In the genomic region with DNA sequence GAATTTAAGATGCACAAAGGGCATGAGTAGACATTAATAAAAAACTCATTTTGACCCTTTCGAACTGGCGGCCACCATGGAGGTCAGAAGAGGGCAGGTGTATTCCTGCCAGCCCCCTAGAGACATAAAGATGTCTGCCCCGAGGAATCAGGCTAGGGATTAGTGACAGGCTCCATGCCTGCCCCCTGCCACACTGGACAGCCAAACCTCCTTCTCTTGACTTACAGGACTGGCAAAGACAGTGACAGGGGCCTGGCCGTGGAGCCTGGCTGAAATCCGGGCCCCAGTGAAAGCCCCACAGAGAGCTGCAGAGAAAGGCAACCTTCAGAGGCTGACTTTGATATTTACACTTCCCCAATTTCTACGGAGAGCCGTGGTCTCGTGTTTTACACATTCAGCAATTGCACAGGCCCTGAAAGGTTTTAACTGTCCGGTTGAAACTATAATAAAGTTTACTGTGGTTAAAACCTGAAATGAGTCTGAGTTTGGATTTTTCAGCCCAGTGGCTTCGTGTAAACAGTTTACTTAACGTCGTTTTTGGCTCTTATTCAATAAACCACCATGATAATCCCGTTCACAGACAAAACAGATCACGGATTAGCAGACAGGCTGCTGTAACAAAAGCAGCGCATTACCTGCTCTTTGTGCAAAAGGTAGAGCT, we compare ENCODE assay signal across 12 cellular contexts.
DNase-seq lines count a peak whose midpoint lies in the region; ATAC-seq and TF ChIP-seq lines count a peak whose summit lies in the region.
"Had no signal": no experiment of that assay in that cellular context is flagged by ENCODE, and none has a peak within 500 bp of the region (broad histone marks: within the 10 kb centered on the region; RNA-seq: fewer than 3 reads in every experiment).

No MANE protein-coding gene starts in this region.

- no peak for DNase-seq in SJCRH30
- DNase-seq in sigmoid colon = no peak
- no peak for DNase-seq in stimulated activated CD8-positive, alpha-beta memory T cell treated with anti-CD3 and anti-CD28 coated beads, Interleukin-4, amount 100 ng/mL, for 48 hours
- no peak for DNase-seq in NCI-H510A treated with DMSO at 0.1 percent for 48 hours (lab: John Stamatoyannopoulos, UW)
- no peak for DNase-seq in activated gamma-delta T cell treated with Interleukin-2 at 50 U/mL for 16 hours
- DNase-seq in NOMO-1 (lab: John Stamatoyannopoulos, UW; ENCODE audit: unreplicated experiment in 2 of 2) = no peak
- DNase-seq: CD4-positive, CD25-positive, alpha-beta regulatory T cell; naive thymus-derived CD8-positive, alpha-beta T cell; stimulated activated naive CD8-positive, alpha-beta T cell treated with anti-CD3 and anti-CD28 coated beads, Interleukin-15, Interleukin-2, amounts not matched to agents 100 U/mL and 50 U/mL, for 24 hours had no signal

- intact Hi-C loops in sigmoid colon (cut with DNase I) = loop anchor here (2.0 to 10.0 kb wide), 6 partner anchors 46 to 313 kb away; no protein-coding TSS in a partner anchor

- WGBS in sigmoid colon, 2 donors = 45 to 46% methylated on average over 15 of the region's 15 CpGs

- no peak for TF ChIP-seq EP300 in sigmoid colon (IDR thresholded peaks at IDR 0.05)

- H3K27ac ChIP-seq in SJCRH30 (no peak overlapping the region), sigmoid colon (peak overlapping the region; percentile 74 to 86 (median 84))

- H3K4me1 ChIP-seq in SJCRH30 (0 out of 2 replicates have a peak, but pooled peaks cover 2% of the 10 kb centered on the region), sigmoid colon (peaks cover 0 to 67% (median 45%) of the 10 kb centered on the region in 4 donors)
- H3K4me1 ChIP-seq: HAP-1 had no signal

- ATAC-seq in GM19023 (IDR thresholded peaks at IDR 0.05; ENCODE audit: unreplicated experiment) (peak; percentile 90), HG02678 (IDR thresholded peaks at IDR 0.05; ENCODE audit: unreplicated experiment) (peak; percentile 90)
- ATAC-seq: naive thymus-derived CD8-positive, alpha-beta T cell; stimulated activated naive CD8-positive, alpha-beta T cell treated with anti-CD3 and anti-CD28 coated beads, Interleukin-15, Interleukin-2, amounts not matched to agents 100 U/mL and 50 U/mL, for 24 hours had no signal

- peaks cover 6% of the 10 kb centered on the region; the same call in 1 of the 2 replicates for H3K27me3 ChIP-seq in SJCRH30
- H3K27me3 ChIP-seq in sigmoid colon = no peaks in the 10 kb centered on the region

- no peak for TF ChIP-seq CTCF in sigmoid colon (IDR thresholded peaks at IDR 0.05)

- no peak for TF ChIP-seq POLR2A in sigmoid colon (IDR thresholded peaks at IDR 0.05)

- H3K9me3 ChIP-seq in SJCRH30 (replicated peaks) (no peaks in the 10 kb centered on the region), sigmoid colon (no peaks in the 10 kb centered on the region)
- H3K9me3 ChIP-seq: HAP-1 had no signal

- H3K4me3 ChIP-seq in SJCRH30 = peak overlapping the region; percentile 16
- H3K4me3 ChIP-seq in sigmoid colon = peak overlapping the region in 1 of 4 donors; percentile 0
- H3K4me3 ChIP-seq: HAP-1 had no signal

- H3K36me3 ChIP-seq in SJCRH30 (no peaks in the 10 kb centered on the region), sigmoid colon (no peaks in the 10 kb centered on the region)
- H3K36me3 ChIP-seq: HAP-1 had no signal
